15 cellular contexts compared by ENCODE assay signal in genomic region chr16:50201784-50202183, GRCh38. TPM values are rescaled to one million over a fixed set of nuclear protein-coding genes. Genes with fewer than 3 reads are reported as not detected.
DNase-seq lines count a peak whose midpoint lies in the region; ATAC-seq and TF ChIP-seq lines count a peak whose summit lies in the region.
"Had no signal": no experiment of that assay in that cellular context is flagged by ENCODE, and none has a peak within 500 bp of the region (broad histone marks: within the 10 kb centered on the region; RNA-seq: fewer than 3 reads in every experiment).

No MANE protein-coding gene starts in this region.

- no peaks in the 10 kb centered on the region for H3K27me3 Mint-ChIP-seq in activated T-cell treated with anti-CD3 and anti-CD28 coated beads, Interleukin-2, amount 50 U/mL, for 4 hours (ENCODE audit: low read depth)
- no peaks in the 10 kb centered on the region for H3K27me3 Mint-ChIP-seq in activated T-cell treated with anti-CD3 and anti-CD28 coated beads, Interleukin-2, amount 50 U/mL, for 24 hours
- H3K27me3 Mint-ChIP-seq in T-helper 17 cell, result no peaks in the 10 kb centered on the region

- H3K4me3 Mint-ChIP-seq in activated T-cell treated with anti-CD3 and anti-CD28 coated beads, Interleukin-2, amount 50 U/mL, for 4 hours, result no peak overlapping the region
- H3K4me3 Mint-ChIP-seq in activated T-cell treated with anti-CD3 and anti-CD28 coated beads, Interleukin-2, amount 50 U/mL, for 24 hours, result no peak overlapping the region
- no peak overlapping the region for H3K4me3 Mint-ChIP-seq in T-helper 17 cell

- H3K9me3 ChIP-seq in T-helper 17 cell (ENCODE audit: control insufficient read depth, low read length, poor library complexity, severe bottlenecking) (no peaks in the 10 kb centered on the region), hepatocyte (ENCODE audit: low read depth) (no peaks in the 10 kb centered on the region), tibial artery (no peaks in the 10 kb centered on the region)
- H3K9me3 ChIP-seq: neutrophil had no signal

- ATAC-seq in activated T-cell treated with anti-CD3 and anti-CD28 coated beads, Interleukin-2, amount 50 U/mL, for 4 hours, result peak; percentile 21 to 23
- ATAC-seq in T-helper 17 cell (no peak), GM19324 (IDR thresholded peaks at IDR 0.05; ENCODE audit: low FRiP score, unreplicated experiment) (no peak)

- peaks cover 4% of the 10 kb centered on the region for H4K20me1 ChIP-seq in hepatocyte (ENCODE audit: insufficient read depth, poor library complexity, severe bottlenecking)

- intact Hi-C loops in tibial artery (cut with DNase I; ENCODE audit: low total_unique reads), result loop anchor here (5.0 to 10.0 kb wide), 3 partner anchors 44 to 1284 kb away; partner anchors contain the start of gene CYLD

- no peaks in the 10 kb centered on the region for H3K9me2 ChIP-seq in hepatocyte (replicated peaks; ENCODE audit: insufficient read depth)

- H3K27ac ChIP-seq in hepatocyte (peak overlapping the region; percentile 90), tibial artery (peak overlapping the region; percentile 61 to 63)
- H3K27ac ChIP-seq: neutrophil had no signal

- H3K27me3 ChIP-seq in hepatocyte (no peaks in the 10 kb centered on the region), tibial artery (no peaks in the 10 kb centered on the region)
- H3K27me3 ChIP-seq: neutrophil had no signal

- no peak overlapping the region for H3K4me2 ChIP-seq in hepatocyte

- no peak overlapping the region for H2AFZ ChIP-seq in hepatocyte

- TF ChIP-seq CTCF in hepatocyte (IDR thresholded peaks at IDR 0.05; ENCODE audit: poor library complexity) (no peak), tibial artery (IDR thresholded peaks at IDR 0.05) (no peak)

- peaks cover 90% of the 10 kb centered on the region for H3K79me2 ChIP-seq in hepatocyte

- no peaks in the 10 kb centered on the region for H3K9me3 Mint-ChIP-seq in activated T-cell treated with anti-CD3 and anti-CD28 coated beads, Interleukin-2, amount 50 U/mL, for 4 hours
- no peaks in the 10 kb centered on the region for H3K9me3 Mint-ChIP-seq in activated T-cell treated with anti-CD3 and anti-CD28 coated beads, Interleukin-2, amount 50 U/mL, for 24 hours
- H3K9me3 Mint-ChIP-seq: activated naive CD4-positive, alpha-beta T cell treated with anti-CD3 and anti-CD28 coated beads, Interleukin-2, amount 50 U/mL, for 72 hours had no signal

- H3K36me3 ChIP-seq in hepatocyte (replicated peaks; ENCODE audit: insufficient read depth, low read depth), result no peaks in the 10 kb centered on the region
- no peaks in the 10 kb centered on the region for H3K36me3 ChIP-seq in tibial artery
- H3K36me3 ChIP-seq: neutrophil had no signal

- H3K4me1 ChIP-seq in hepatocyte (ENCODE audit: insufficient read depth), result peaks cover 25% of the 10 kb centered on the region
- H3K4me1 ChIP-seq in tibial artery, result peaks cover 0 to 76% (median 41%) of the 10 kb centered on the region in 4 donors

- no peak for DNase-seq in activated T-cell treated with anti-CD3 and anti-CD28 coated beads, Interleukin-2, amount 50 U/mL, for 4 hours
- DNase-seq in activated T-cell treated with anti-CD3 and anti-CD28 coated beads, Interleukin-2, amount 50 U/mL, for 24 hours, result no peak
- DNase-seq in T-helper 17 cell (no peak), hepatocyte (ENCODE audit: low spot score) (no peak), tibial artery (no peak)
- no peak for DNase-seq in activated CD4-positive, alpha-beta T cell treated with anti-CD3 and anti-CD28 coated beads for 48 hours
- no peak for DNase-seq in stimulated activated naive CD4-positive, alpha-beta T cell treated with Interleukin-2 at 50 U/mL for 16 hours (lab: John Stamatoyannopoulos, UW)
- DNase-seq: DMS 273 treated with DMSO at 0.1 percent for 48 hours, erythroblast, NCI-H1105 treated with DMSO at 0.1 percent for 48 hours, NCI-H446 treated with DMSO at 0.1 percent for 48 hours had no signal

- no peak overlapping the region for H3K27ac Mint-ChIP-seq in activated T-cell treated with anti-CD3 and anti-CD28 coated beads, Interleukin-2, amount 50 U/mL, for 24 hours
- H3K27ac Mint-ChIP-seq in T-helper 17 cell, result peak overlapping the region; percentile 78

- peaks cover 66% of the 10 kb centered on the region for H3K4me1 Mint-ChIP-seq in activated T-cell treated with anti-CD3 and anti-CD28 coated beads, Interleukin-2, amount 50 U/mL, for 4 hours (ENCODE audit: low read depth)
- peaks cover 76% of the 10 kb centered on the region for H3K4me1 Mint-ChIP-seq in activated T-cell treated with anti-CD3 and anti-CD28 coated beads, Interleukin-2, amount 50 U/mL, for 24 hours (ENCODE audit: low read depth)
- H3K4me1 Mint-ChIP-seq in T-helper 17 cell, result peaks cover 46% of the 10 kb centered on the region

- WGBS in hepatocyte (ENCODE audit: low lambda C conversion rate, missing lambda C conversion rate), result 87% methylated on average over 3 of the region's 3 CpGs

- no peaks in the 10 kb centered on the region for H3K36me3 Mint-ChIP-seq in activated T-cell treated with anti-CD3 and anti-CD28 coated beads, Interleukin-2, amount 50 U/mL, for 4 hours (ENCODE audit: insufficient read depth)
- H3K36me3 Mint-ChIP-seq in activated T-cell treated with anti-CD3 and anti-CD28 coated beads, Interleukin-2, amount 50 U/mL, for 24 hours (ENCODE audit: low read depth), result no peaks in the 10 kb centered on the region
- no peaks in the 10 kb centered on the region for H3K36me3 Mint-ChIP-seq in T-helper 17 cell (ENCODE audit: low read depth)

- H3K4me3 ChIP-seq in hepatocyte, result no peak overlapping the region
- no peak overlapping the region for H3K4me3 ChIP-seq in tibial artery
- H3K4me3 ChIP-seq: lung had no signal

RNA-seq across cellular contexts. Expression of gene TENT4B, which starts 48.7 kb away (rescaled TPM):
- total RNA-seq in activated T-cell treated with anti-CD3 and anti-CD28 coated beads, Interleukin-2, amount 50 U/mL, for 4 hours, result 10 to 100 TPM; 26.0 to 28.7 (median 27.8) TPM
- 10 to 100 TPM; 21.5 to 23.0 TPM for total RNA-seq in T-helper 17 cell
- 14.8 and 16.3 TPM in 2 replicates for total RNA-seq in hepatocyte
- 6.7 and 7.7 TPM in 2 replicates for polyA plus RNA-seq in hepatocyte

Comparison
In these comparisons a context has a peak if more than half of its experiments do, and no peak if none do; other contexts are left out.
1. ATAC-seq: peak in activated T-cell treated with anti-CD3 and anti-CD28 coated beads, Interleukin-2, amount 50 U/mL, for 4 hours (2 of 2); none in T-helper 17 cell (single experiment) and GM19324 (single experiment).